8 cellular contexts compared by ENCODE assay signal in genomic region chr6:108118791-108119211, GRCh38. TPM values are rescaled to one million over a fixed set of nuclear protein-coding genes. Genes with fewer than 3 reads are reported as not detected.
DNase-seq lines count a peak whose midpoint lies in the region; ATAC-seq and TF ChIP-seq lines count a peak whose summit lies in the region.

No MANE protein-coding gene starts in this region.

- TF ChIP-seq POLR2A in suprapubic skin (IDR thresholded peaks at IDR 0.05): no peak

- peaks cover 57% of the 10 kb centered on the region for H3K4me1 ChIP-seq in suprapubic skin

- H3K27me3 ChIP-seq in suprapubic skin: peaks cover 95% of the 10 kb centered on the region

- no peaks in the 10 kb centered on the region for H3K9me3 Mint-ChIP-seq in activated CD4-positive, alpha-beta T cell treated with anti-CD3 and anti-CD28 coated beads, Interleukin-2, amount 10 ng/mL, durations not matched to agents 7 days and 5 days
- no peaks in the 10 kb centered on the region for H3K9me3 Mint-ChIP-seq in activated T-cell treated with anti-CD3 and anti-CD28 coated beads, Interleukin-2, amount 50 U/mL, for 72 hours
- H3K9me3 Mint-ChIP-seq in immature natural killer cell: no peaks in the 10 kb centered on the region

- H3K27me3 Mint-ChIP-seq in activated CD4-positive, alpha-beta T cell treated with anti-CD3 and anti-CD28 coated beads, Interleukin-2, amount 10 ng/mL, durations not matched to agents 7 days and 5 days: peaks cover 90% of the 10 kb centered on the region
- H3K27me3 Mint-ChIP-seq in activated T-cell treated with anti-CD3 and anti-CD28 coated beads, Interleukin-2, amount 50 U/mL, for 72 hours (ENCODE audit: low read depth): peaks cover 89% of the 10 kb centered on the region
- peaks cover 31 to 65% (median 38%) of the 10 kb centered on the region in 3 donors for H3K27me3 Mint-ChIP-seq in immature natural killer cell (ENCODE audit: low read depth in 3 of 3)

- peak overlapping the region; percentile 84 for H3K4me3 Mint-ChIP-seq in activated CD4-positive, alpha-beta T cell treated with anti-CD3 and anti-CD28 coated beads, Interleukin-2, amount 10 ng/mL, durations not matched to agents 7 days and 5 days
- peak overlapping the region; percentile 90 to 97 for H3K4me3 Mint-ChIP-seq in activated T-cell treated with anti-CD3 and anti-CD28 coated beads, Interleukin-2, amount 50 U/mL, for 72 hours
- H3K4me3 Mint-ChIP-seq in immature natural killer cell: peak overlapping the region; percentile 84 to 94 (median 89)

- 1% methylated on average over 19 of the region's 19 CpGs for WGBS in suprapubic skin

- no peak for DNase-seq in activated CD4-positive, alpha-beta T cell treated with anti-CD3 and anti-CD28 coated beads, Interleukin-2, amount 10 ng/mL, durations not matched to agents 7 days and 5 days
- DNase-seq in activated CD4-positive, alpha-beta T cell treated with anti-CD3 and anti-CD28 coated beads for 4 hours: no peak
- DNase-seq in activated T-cell treated with anti-CD3 and anti-CD28 coated beads, Interleukin-2, amount 50 U/mL, for 72 hours: peak in 1 of 2 donors; percentile 12
- DNase-seq in immature natural killer cell (peak in 1 of 3 donors; percentile 10), suprapubic skin (ENCODE audit: low spot score in 2 of 2) (no peak), HPDE6-E6E7 (ENCODE audit: extremely low spot score) (no peak), ureter (ENCODE audit: low spot score) (no peak)
- no peak for DNase-seq in activated effector memory CD4-positive, alpha-beta T cell treated with Interleukin-2 at 50 U/mL for 16 hours

- H3K36me3 Mint-ChIP-seq in activated CD4-positive, alpha-beta T cell treated with anti-CD3 and anti-CD28 coated beads, Interleukin-2, amount 10 ng/mL, durations not matched to agents 7 days and 5 days (ENCODE audit: low read depth): peaks cover 2% of the 10 kb centered on the region
- peaks cover 0 to 6% of the 10 kb centered on the region in 2 donors for H3K36me3 Mint-ChIP-seq in activated T-cell treated with anti-CD3 and anti-CD28 coated beads, Interleukin-2, amount 50 U/mL, for 72 hours (ENCODE audit: insufficient read depth in 2 of 2)
- H3K36me3 Mint-ChIP-seq in immature natural killer cell: peaks cover 4 to 6% (median 4%) of the 10 kb centered on the region in 3 donors

- no peak for ATAC-seq in activated T-cell treated with anti-CD3 and anti-CD28 coated beads, Interleukin-2, amount 50 U/mL, for 72 hours (replicated peaks in 1 of 2)

- H3K27ac Mint-ChIP-seq in activated CD4-positive, alpha-beta T cell treated with anti-CD3 and anti-CD28 coated beads, Interleukin-2, amount 10 ng/mL, durations not matched to agents 7 days and 5 days: peak overlapping the region; percentile 79
- H3K27ac Mint-ChIP-seq in activated T-cell treated with anti-CD3 and anti-CD28 coated beads, Interleukin-2, amount 50 U/mL, for 72 hours: peak overlapping the region; percentile 74
- H3K27ac Mint-ChIP-seq in immature natural killer cell: peak overlapping the region in 1 of 6 donors; percentile 2

- POLR2A ChIA-PET in activated CD4-positive, alpha-beta T cell treated with anti-CD3 and anti-CD28 coated beads, Interleukin-2, amount 10 ng/mL, durations not matched to agents 7 days and 5 days (lab: Charles Lee): no interaction called here

- TF ChIP-seq EP300 in suprapubic skin (IDR thresholded peaks at IDR 0.05): no peak

- H3K4me3 ChIP-seq in suprapubic skin: peak overlapping the region; percentile 67

- CTCF ChIA-PET in activated CD4-positive, alpha-beta T cell treated with anti-CD3 and anti-CD28 coated beads, Interleukin-2, amount 10 ng/mL, durations not matched to agents 7 days and 5 days (lab: Charles Lee): interaction anchor here (1.3 kb wide), 1 partner anchor 53 kb away, joined by 4 read pairs; no protein-coding TSS in a partner anchor

- no peak for TF ChIP-seq CTCF in suprapubic skin (IDR thresholded peaks at IDR 0.05)

- H3K36me3 ChIP-seq in suprapubic skin: no peaks in the 10 kb centered on the region

- H3K9me3 ChIP-seq in suprapubic skin: no peaks in the 10 kb centered on the region

- H3K4me1 Mint-ChIP-seq in activated CD4-positive, alpha-beta T cell treated with anti-CD3 and anti-CD28 coated beads, Interleukin-2, amount 10 ng/mL, durations not matched to agents 7 days and 5 days: peaks cover 38% of the 10 kb centered on the region
- H3K4me1 Mint-ChIP-seq in activated T-cell treated with anti-CD3 and anti-CD28 coated beads, Interleukin-2, amount 50 U/mL, for 72 hours (ENCODE audit: low read depth): peaks cover 60% of the 10 kb centered on the region
- H3K4me1 Mint-ChIP-seq in immature natural killer cell: peaks cover 44 to 51% of the 10 kb centered on the region in 2 donors

- H3K27ac ChIP-seq in suprapubic skin: no peak overlapping the region

RNA-seq across cellular contexts. Expression of gene OSTM1, which starts 44.3 kb away (rescaled TPM):
- 10 to 100 TPM; 25.7 to 28.2 TPM for total RNA-seq in activated CD4-positive, alpha-beta T cell treated with anti-CD3 and anti-CD28 coated beads, Interleukin-2, amount 10 ng/mL, durations not matched to agents 7 days and 5 days
- total RNA-seq in activated T-cell treated with anti-CD3 and anti-CD28 coated beads, Interleukin-2, amount 50 U/mL, for 72 hours: 10 to 100 TPM; 13.0 to 19.6 TPM
- polyA plus RNA-seq in immature natural killer cell: 10 to 100 TPM; 50.3 to 71.5 (median 64.6) TPM
- 10 to 100 TPM; 26.9 to 44.5 (median 38.2) TPM for total RNA-seq in suprapubic skin
- total RNA-seq in ureter: 40.3 TPM

RNA-seq across cellular contexts. Expression of gene NR2E1, which starts 47.0 kb away (rescaled TPM):
- total RNA-seq in activated CD4-positive, alpha-beta T cell treated with anti-CD3 and anti-CD28 coated beads, Interleukin-2, amount 10 ng/mL, durations not matched to agents 7 days and 5 days: not detected
- not detected for total RNA-seq in activated T-cell treated with anti-CD3 and anti-CD28 coated beads, Interleukin-2, amount 50 U/mL, for 72 hours
- polyA plus RNA-seq in immature natural killer cell: not detected
- total RNA-seq in suprapubic skin (under 1 TPM in 1 of 4 donors, not detected in 3; 0.38 TPM), ureter (0.18 TPM)
